Comparison of ENCODE assay signal across 31 cellular contexts in the genomic region with DNA sequence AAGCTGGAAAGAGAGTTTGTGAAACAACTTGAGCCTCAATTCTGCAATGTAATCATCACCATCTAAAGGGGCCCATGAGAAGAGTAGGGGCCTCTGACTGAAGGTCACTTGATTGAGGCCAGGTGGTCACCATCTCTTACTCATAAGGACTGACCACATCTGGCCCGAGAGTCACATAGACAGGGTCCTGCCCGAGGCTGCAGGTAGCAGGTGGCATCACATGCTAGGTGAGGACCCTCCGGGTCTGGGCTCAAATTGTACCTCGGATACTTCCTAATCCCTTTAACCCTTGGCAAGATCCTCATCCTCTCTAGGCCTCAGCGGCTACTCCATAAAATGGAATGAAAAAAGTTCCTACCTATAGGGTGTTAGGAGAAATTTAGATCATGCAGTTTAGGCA. TPM values are rescaled to one million over a fixed set of nuclear protein-coding genes. Genes with fewer than 3 reads are reported as not detected.
DNase-seq lines count a peak whose midpoint lies in the region; ATAC-seq and TF ChIP-seq lines count a peak whose summit lies in the region.
"Had no signal": no experiment of that assay in that cellular context is flagged by ENCODE, and none has a peak within 500 bp of the region (broad histone marks: within the 10 kb centered on the region; RNA-seq: fewer than 3 reads in every experiment).

No MANE protein-coding gene starts in this region.

- CTCF ChIA-PET in mammary epithelial cell (lab: Charles Lee; ENCODE audit: low non-redundant PET), result no interaction called here

- no peak overlapping the region for H3K4me3 Mint-ChIP-seq in nephron
- H3K4me3 Mint-ChIP-seq: activated CD8-positive, alpha-beta T cell treated with anti-CD3 and anti-CD28 coated beads for 36 hours; CD14-positive monocyte; H9; naive thymus-derived CD8-positive, alpha-beta T cell had no signal

- H3K36me3 ChIP-seq in breast epithelium, result no peaks in the 10 kb centered on the region
- peaks cover 63% of the 10 kb centered on the region for H3K36me3 ChIP-seq in mammary epithelial cell (ENCODE audit: insufficient read depth, low read length)
- H3K36me3 ChIP-seq in ascending aorta, result peaks cover 15 to 25% of the 10 kb centered on the region in 2 donors
- H3K36me3 ChIP-seq in urinary bladder (ENCODE audit: insufficient read depth), result no peaks in the 10 kb centered on the region

- H3K9me3 ChIP-seq in breast epithelium, result no peaks in the 10 kb centered on the region
- no peaks in the 10 kb centered on the region for H3K9me3 ChIP-seq in mammary epithelial cell (replicated peaks; ENCODE audit: insufficient read depth, low read length)
- no peaks in the 10 kb centered on the region for H3K9me3 ChIP-seq in ascending aorta
- H3K9me3 ChIP-seq: Caco-2, colonic mucosa, SJCRH30, tibial artery had no signal

- peaks cover 48% of the 10 kb centered on the region for H3K4me1 Mint-ChIP-seq in nephron
- H3K4me1 Mint-ChIP-seq: H9 had no signal

- no peak overlapping the region for H3K4me2 ChIP-seq in mammary epithelial cell (ENCODE audit: insufficient read depth, low read depth, low read length)

- dilution Hi-C loops in mammary epithelial cell (cut with HindIII; ENCODE audit: low sequenced_read_pairs), result no loop called here

- H3K27ac ChIP-seq in breast epithelium (peak overlapping the region; percentile 35 to 89), mammary epithelial cell (ENCODE audit: insufficient read depth, low read depth, low read length) (no peak overlapping the region), ascending aorta (peak overlapping the region; percentile 8 to 86), urinary bladder (ENCODE audit: low read depth) (peak overlapping the region; percentile 56)
- H3K27ac ChIP-seq: SJCRH30 had no signal

- intact Hi-C loops in breast epithelium (cut with DNase I; ENCODE audit: low total_unique reads) (no loop called here), mammary epithelial cell (cut with micrococcal nuclease) (no loop called here), ascending aorta (cut with DNase I) (no loop called here)

- H3K79me2 ChIP-seq in mammary epithelial cell (ENCODE audit: insufficient read depth, low read length), result peaks cover 95% of the 10 kb centered on the region

- DNase-seq in breast epithelium (ENCODE audit: low spot score in 2 of 2), result no peak
- DNase-seq in mammary epithelial cell, result no peak
- DNase-seq in ascending aorta (ENCODE audit: low spot score in 2 of 2), result peak in 1 of 2 donors; percentile 51
- no peak for DNase-seq in left lobe of liver (ENCODE audit: low spot score)
- DNase-seq: 8988T; activated CD8-positive, alpha-beta memory T cell treated with anti-CD3 and anti-CD28 coated beads, Interleukin-2, amount 50 U/mL, for 48 hours; activated CD8-positive, alpha-beta T cell treated with anti-CD3 and anti-CD28 coated beads for 36 hours; activated naive CD4-positive, alpha-beta T cell treated with anti-CD3 and anti-CD28 coated beads, Interleukin-2, amount 50 U/mL, for 16 hours; amniotic stem cell; Caco-2; colonic mucosa; effector CD8-positive, alpha-beta T cell; H9; Kasumi-1; naive thymus-derived CD8-positive, alpha-beta T cell; NCI-H1417; NCI-H2081; NCI-H2227 treated with DMSO at 0.1 percent for 48 hours; NCI-H526 treated with DMSO at 0.1 percent for 48 hours; nucleus accumbens; retina; SJCRH30; stimulated activated CD4-positive, alpha-beta T cell treated with anti-CD3 and anti-CD28 coated beads, Interleukin-12 subunit alpha, Interleukin-12 subunit beta, amount 100 ng/mL, for 4 hours; stimulated activated CD4-positive, alpha-beta T cell treated with anti-CD3 and anti-CD28 coated beads, Interleukin-2, amount 100 ng/mL, for 48 hours; SW 1271 had no signal

- H3K36me3 Mint-ChIP-seq in nephron (ENCODE audit: low read depth), result peaks cover 42% of the 10 kb centered on the region
- H3K36me3 Mint-ChIP-seq: CD14-positive monocyte had no signal

- ATAC-seq in HG03469 (IDR thresholded peaks at IDR 0.05; ENCODE audit: unreplicated experiment) (no peak), left lobe of liver (no peak), HG03159 (IDR thresholded peaks at IDR 0.05; ENCODE audit: unreplicated experiment) (no peak)
- ATAC-seq: activated CD8-positive, alpha-beta T cell treated with anti-CD3 and anti-CD28 coated beads for 36 hours; naive thymus-derived CD8-positive, alpha-beta T cell had no signal

- H3K4me3 ChIP-seq in breast epithelium, result no peak overlapping the region
- no peak overlapping the region for H3K4me3 ChIP-seq in mammary epithelial cell (replicated peaks in 1 of 3; ENCODE audit: insufficient read depth in 1 of 3, low read depth in 2 of 3, low read length in 3 of 3)
- H3K4me3 ChIP-seq in ascending aorta, result no peak overlapping the region
- no peak overlapping the region for H3K4me3 ChIP-seq in urinary bladder (ENCODE audit: low read depth, low read length)
- H3K4me3 ChIP-seq: colonic mucosa, SJCRH30, tibial artery had no signal

- H4K20me1 ChIP-seq in mammary epithelial cell (ENCODE audit: insufficient read depth, low read length), result peaks cover 2% of the 10 kb centered on the region

- in situ Hi-C loops in mammary epithelial cell (cut with MboI; ENCODE audit: low sequenced_read_pairs in 2 of 2), result no loop called here

- H3K9ac ChIP-seq in mammary epithelial cell (ENCODE audit: insufficient read depth, low read length), result no peak overlapping the region

- TF ChIP-seq CTCF in breast epithelium (IDR thresholded peaks at IDR 0.05) (no peak), mammary epithelial cell (conservative IDR thresholded peaks at IDR 0.05 in 1 of 2, IDR thresholded peaks at IDR 0.05 in 1 of 2; ENCODE audit: extremely low read depth in 1 of 2, insufficient read depth in 1 of 2, low read depth in 1 of 2, low read length in 2 of 2) (no peak), ascending aorta (IDR thresholded peaks at IDR 0.05) (no peak), nephron (IDR thresholded peaks at IDR 0.05; ENCODE audit: unreplicated experiment in 3 of 3) (no peak)

- peaks cover 3% of the 10 kb centered on the region for H3K27me3 Mint-ChIP-seq in nephron (ENCODE audit: low read depth)
- H3K27me3 Mint-ChIP-seq: activated CD8-positive, alpha-beta T cell treated with anti-CD3 and anti-CD28 coated beads for 36 hours; naive thymus-derived CD8-positive, alpha-beta T cell had no signal

- H3K27me3 ChIP-seq in breast epithelium (no peaks in the 10 kb centered on the region), mammary epithelial cell (ENCODE audit: insufficient read depth, low read length) (no peaks in the 10 kb centered on the region), ascending aorta (no peaks in the 10 kb centered on the region)
- H3K27me3 ChIP-seq: colonic mucosa, SJCRH30, tibial artery had no signal

- no peaks in the 10 kb centered on the region for H3K9me3 Mint-ChIP-seq in nephron
- H3K9me3 Mint-ChIP-seq: activated CD8-positive, alpha-beta T cell treated with anti-CD3 and anti-CD28 coated beads for 36 hours; CD14-positive monocyte; H9; naive thymus-derived CD8-positive, alpha-beta T cell had no signal

- peak overlapping the region in 2 of 3 experiments; percentile 58 to 93 for H3K27ac Mint-ChIP-seq in nephron
- H3K27ac Mint-ChIP-seq: activated CD8-positive, alpha-beta T cell treated with anti-CD3 and anti-CD28 coated beads for 36 hours; CD14-positive monocyte; H9; naive thymus-derived CD8-positive, alpha-beta T cell had no signal

- no peak for TF ChIP-seq POLR2A in breast epithelium (IDR thresholded peaks at IDR 0.05)

- no TSS peak for BruUV-seq in mammary epithelial cell (replicated peaks; lab: Mats Ljungman, UMichigan)

- H2AFZ ChIP-seq in mammary epithelial cell (ENCODE audit: low read depth, low read length), result no peak overlapping the region

- H3K4me1 ChIP-seq in breast epithelium (peaks cover 0 to 7% of the 10 kb centered on the region in 2 donors), mammary epithelial cell (ENCODE audit: insufficient read depth, low read length) (peaks cover 48% of the 10 kb centered on the region), ascending aorta (peaks cover 0 to 26% of the 10 kb centered on the region in 2 donors), urinary bladder (ENCODE audit: insufficient read depth) (peaks cover 1% of the 10 kb centered on the region)
- H3K4me1 ChIP-seq: SJCRH30 had no signal

- WGBS in mammary epithelial cell (ENCODE audit: low coverage, missing lambda C conversion rate), result 88% methylated on average over 5 of the region's 5 CpGs
- 75% methylated on average over 5 of the region's 5 CpGs for WGBS in urinary bladder

RNA-seq across cellular contexts. Expression of a gene that starts 16.7 kb away (rescaled TPM):
- total RNA-seq in breast epithelium (100 to 1,000 TPM in 1 of 3 donors, 10 to 100 TPM in 2; 20.0 to 128 (median 98.2) TPM), mammary epithelial cell (100 to 1,000 TPM; 158 to 363 TPM), ascending aorta (175 TPM), urinary bladder (48.4 TPM), left lobe of liver (5.5 TPM)
- polyA plus RNA-seq in mammary epithelial cell (280 TPM), urinary bladder (95.1 TPM)
- 170 TPM for polyA minus RNA-seq in mammary epithelial cell
- total RNA-seq: naive thymus-derived CD8-positive, alpha-beta T cell had no signal

RNA-seq across cellular contexts. Expression of a gene that starts 44.8 kb away (rescaled TPM):
- 10 to 100 TPM; 20.0 to 31.6 (median 23.0) TPM for total RNA-seq in breast epithelium
- 10 to 100 TPM; 16.5 TPM for total RNA-seq in mammary epithelial cell
- 8.7 TPM for polyA plus RNA-seq in mammary epithelial cell
- polyA minus RNA-seq in mammary epithelial cell, result 8.0 TPM
- 12.2 TPM for total RNA-seq in ascending aorta
- 28.0 TPM for total RNA-seq in urinary bladder
- 16.1 TPM for polyA plus RNA-seq in urinary bladder
- 5.2 TPM for total RNA-seq in left lobe of liver

RNA-seq across cellular contexts. Expression of a gene that starts 52.6 kb away (rescaled TPM):
- total RNA-seq in breast epithelium (10 to 100 TPM; 24.6 to 29.8 (median 28.5) TPM), mammary epithelial cell (10 to 100 TPM; 24.6 to 44.8 TPM), ascending aorta (30.1 TPM), urinary bladder (13.9 TPM), left lobe of liver (6.1 TPM)
- polyA plus RNA-seq in mammary epithelial cell (9.8 TPM), urinary bladder (12.1 TPM)
- 19.2 TPM for polyA minus RNA-seq in mammary epithelial cell
